8 cellular contexts compared by ENCODE assay signal in genomic region chr7:157010588-157011332, GRCh38. TPM values are rescaled to one million over a fixed set of nuclear protein-coding genes. Genes with fewer than 3 reads are reported as not detected.
A peak's percentile ranks its signal among the peaks of the same experiment; 100 is the strongest.
DNase-seq lines count a peak whose midpoint lies in the region; ATAC-seq and TF ChIP-seq lines count a peak whose summit lies in the region.

MNX1 (minus strand) TSS chr7:157010663; CDS start chr7:157010350, 313 bp downstream.

- ATAC-seq in GM18868 (IDR thresholded peaks at IDR 0.05; ENCODE audit: unreplicated experiment) = peak; percentile 82
- peak; percentile 83 for ATAC-seq in HG03025 (IDR thresholded peaks at IDR 0.05; ENCODE audit: low FRiP score, unreplicated experiment)

- no peaks in the 10 kb centered on the region for H3K36me3 ChIP-seq in neural cell (ENCODE audit: insufficient read depth, low read length)

- no peak within 1 kb of the TSS for H3K9ac ChIP-seq in neural cell (ENCODE audit: low read length)

- H3K27ac ChIP-seq in neural cell (ENCODE audit: low read length) = no peak within 1 kb of the TSS

- H3K4me2 ChIP-seq in neural cell (ENCODE audit: low read length) = no peak within 1 kb of the TSS

- H3K9me2 ChIP-seq in neural cell (ENCODE audit: insufficient read depth, low read length) = no peaks in the 10 kb centered on the region

- no peak for TF ChIP-seq EP300 in neural cell (conservative IDR thresholded peaks at IDR 0.05; ENCODE audit: poor library complexity, severe bottlenecking)

- H3K4me3 ChIP-seq in epithelial cell of proximal tubule (ENCODE audit: low read depth, low read length) = peak within 1 kb of the TSS; percentile 65
- H3K4me3 ChIP-seq in neural cell (ENCODE audit: low read length) = peak within 1 kb of the TSS; percentile 64

- TF ChIP-seq CTCF in epithelial cell of proximal tubule (conservative IDR thresholded peaks at IDR 0.05; ENCODE audit: low read depth, low read length) (no peak), neural cell (IDR thresholded peaks at IDR 0.05; ENCODE audit: poor library complexity, severe bottlenecking) (no peak)

- no peaks in the 10 kb centered on the region for H4K20me1 ChIP-seq in neural cell (ENCODE audit: insufficient read depth)

- H3K9me3 ChIP-seq in neural cell (ENCODE audit: low read length) = no peaks in the 10 kb centered on the region

- no peaks in the 10 kb centered on the region for H3F3A ChIP-seq in neural cell (ENCODE audit: insufficient read depth, low read length, poor library complexity, severe bottlenecking)

- peaks cover 95% of the 10 kb centered on the region for H3K27me3 ChIP-seq in neural cell (ENCODE audit: insufficient read depth, low read depth, low read length)

- no peak within 1 kb of the TSS for H2AFZ ChIP-seq in neural cell (ENCODE audit: low read depth, low read length)

- DNase-seq in ACHN = peak; percentile 94
- peak; percentile 60 for DNase-seq in NCI-H2081 treated with DMSO at 0.1 percent for 48 hours (lab: John Stamatoyannopoulos, UW)
- peak; percentile 47 for DNase-seq in activated CD4-positive, alpha-beta T cell treated with anti-CD3 and anti-CD28 coated beads, Interleukin-2, amount 50 U/mL, for 1 hour
- DNase-seq in epithelial cell of proximal tubule (ENCODE audit: low read depth) = no peak
- no peak for DNase-seq in AG20443 (ENCODE audit: low spot score)

- no peaks in the 10 kb centered on the region for H3K79me2 ChIP-seq in neural cell (replicated peaks; ENCODE audit: insufficient read depth, low read length)

- TF ChIP-seq RAD21 in neural cell (conservative IDR thresholded peaks at IDR 0.05) = no peak

- in situ Hi-C loops in ACHN (cut with HindIII; ENCODE audit: low pct_ligation_motif_present, low pct_unique_long_range_greater_than_20kb, low sequenced_read_pairs) = no loop called here

TF ChIP-seq in neural cell, 6 proteins besides CTCF, POLR2A, EP300 and RAD21:
- peak; percentile 86 for TF ChIP-seq EZH2 (IDR thresholded peaks at IDR 0.05; ENCODE audit: borderline replicate concordance, insufficient read depth, low read length, poor library complexity, severe bottlenecking)
- TF ChIP-seq POLR2AphosphoS5 (IDR thresholded peaks at IDR 0.05) = no peak

RNA-seq across cellular contexts. Expression of gene MNX1, which starts in this region (rescaled TPM):
- total RNA-seq in epithelial cell of proximal tubule = 2.1 and 4.6 TPM in 2 replicates
- not detected in 2 replicates for polyA plus RNA-seq in neural cell
- polyA minus RNA-seq in neural cell = not detected in 2 replicates

Comparison
In these comparisons a context has a peak if more than half of its experiments do, and no peak if none do; other contexts are left out.
1. DNase-seq: peak in ACHN (single experiment), NCI-H2081 treated with DMSO at 0.1 percent for 48 hours (single experiment) and activated CD4-positive, alpha-beta T cell treated with anti-CD3 and anti-CD28 coated beads, Interleukin-2, amount 50 U/mL, for 1 hour (single experiment); none in epithelial cell of proximal tubule (single experiment) and AG20443 (single experiment).